In genomic region chr15:42344763-42345162, GRCh38 we compare ENCODE assay signal across 17 cellular contexts. TPM values are rescaled to one million over a fixed set of nuclear protein-coding genes. Genes with fewer than 3 reads are reported as not detected.
DNase-seq lines count a peak whose midpoint lies in the region; ATAC-seq lines count a peak whose summit lies in the region.
"Had no signal": no experiment of that assay in that cellular context is flagged by ENCODE, and none has a peak within 500 bp of the region (broad histone marks: within the 10 kb centered on the region; RNA-seq: fewer than 3 reads in every experiment).

No MANE protein-coding gene starts in this region.

- peak; percentile 87 for ATAC-seq in left lobe of liver
- ATAC-seq: activated T-cell treated with anti-CD3 and anti-CD28 coated beads, Interleukin-2, amount 50 U/mL, for 72 hours; lower lobe of right lung; stimulated activated naive B cell treated with anti-CD40 and anti-IgM and Interleukin-4, amounts not matched to agents 10 μg/mL and 1 μg/mL and 100 μg/mL, for 72 hours had no signal

- H3K4me1 ChIP-seq in HAP-1 = no peaks in the 10 kb centered on the region
- H3K4me1 ChIP-seq: lower lobe of right lung had no signal

- H3K4me3 ChIP-seq in HAP-1 = no peak overlapping the region
- H3K4me3 ChIP-seq: lower lobe of right lung, SJSA1 had no signal

- in situ Hi-C loops in HAP-1 (cut with MboI; ENCODE audit: low sequenced_read_pairs) = no loop called here

- no peaks in the 10 kb centered on the region for H3K9me3 ChIP-seq in HAP-1
- H3K9me3 ChIP-seq: lower lobe of right lung, SJSA1 had no signal

- no peaks in the 10 kb centered on the region for H3K27me3 ChIP-seq in HAP-1 (ENCODE audit: low read depth)
- H3K27me3 ChIP-seq: SJSA1 had no signal

- no peaks in the 10 kb centered on the region for H3K36me3 ChIP-seq in HAP-1 (replicated peaks)

- peak; percentile 57 to 58 for DNase-seq in AML-193 (lab: John Stamatoyannopoulos, UW)
- peak; percentile 5 for DNase-seq in NCI-H226
- peak; percentile 78 for DNase-seq in dermis blood vessel endothelial cell
- no peak for DNase-seq in left lobe of liver (ENCODE audit: low spot score)
- DNase-seq in NCI-H1436 treated with DMSO at 0.1 percent for 48 hours (lab: John Stamatoyannopoulos, UW) = no peak
- DNase-seq in NCI-H2196 (lab: John Stamatoyannopoulos, UW; ENCODE audit: unreplicated experiment) = no peak
- DNase-seq in NCI-H146 treated with DMSO at 0.1 percent for 48 hours (lab: John Stamatoyannopoulos, UW; ENCODE audit: unreplicated experiment) = no peak
- no peak for DNase-seq in HAP-1 (ENCODE audit: low spot score in 2 of 2)
- DNase-seq: activated CD4-positive, CD25-positive, alpha-beta regulatory T cell treated with anti-CD3 and anti-CD28 coated beads, Interleukin-2, amount 50 U/mL, for 72 hours; activated T-cell treated with anti-CD3 and anti-CD28 coated beads, Interleukin-2, amount 50 U/mL, for 72 hours; central memory CD4-positive, alpha-beta T cell; lower lobe of right lung; NCI-H1105 treated with DMSO at 0.1 percent for 48 hours; NCI-H526 treated with DMSO at 0.1 percent for 48 hours; nucleus accumbens; stimulated activated naive B cell treated with anti-CD40 and anti-IgM and Interleukin-4, amounts not matched to agents 10 μg/mL and 1 μg/mL and 100 μg/mL, for 72 hours had no signal

RNA-seq across cellular contexts. Expression of gene CAPN3, which starts 14.5 kb away (rescaled TPM):
- total RNA-seq in dermis blood vessel endothelial cell = 0.37 and 2.4 TPM in 2 replicates
- total RNA-seq in left lobe of liver = 26.4 TPM

Comparison
In these comparisons a context has a peak if more than half of its experiments do, and no peak if none do; other contexts are left out.
1. DNase-seq: peak in AML-193 (2 of 2), NCI-H226 (single experiment) and dermis blood vessel endothelial cell (single experiment); none in left lobe of liver (single experiment), NCI-H1436 treated with DMSO at 0.1 percent for 48 hours (single experiment), NCI-H2196 (single experiment), NCI-H146 treated with DMSO at 0.1 percent for 48 hours (single experiment) and HAP-1 (0 of 2).